Comparison of ENCODE assay signal across 25 cellular contexts in genomic region chr5:57468481-57469165, GRCh38. TPM values are rescaled to one million over a fixed set of nuclear protein-coding genes. Genes with fewer than 3 reads are reported as not detected.
DNase-seq lines count a peak whose midpoint lies in the region; ATAC-seq and TF ChIP-seq lines count a peak whose summit lies in the region.
"Had no signal": no experiment of that assay in that cellular context is flagged by ENCODE, and none has a peak within 500 bp of the region (broad histone marks: within the 10 kb centered on the region; RNA-seq: fewer than 3 reads in every experiment).

No MANE protein-coding gene starts in this region.

- H4K20me1 ChIP-seq in mammary epithelial cell (ENCODE audit: insufficient read depth, low read length), result no peaks in the 10 kb centered on the region

- no peak for TF ChIP-seq CTCF in HFFc6 (IDR thresholded peaks at IDR 0.05)
- no peak for TF ChIP-seq CTCF in mammary epithelial cell (conservative IDR thresholded peaks at IDR 0.05 in 1 of 2, IDR thresholded peaks at IDR 0.05 in 1 of 2; ENCODE audit: extremely low read depth in 1 of 2, insufficient read depth in 1 of 2, low read depth in 1 of 2, low read length in 2 of 2)

- no peak overlapping the region for H3K9ac ChIP-seq in mammary epithelial cell (ENCODE audit: insufficient read depth, low read length)
- H3K9ac ChIP-seq: KMS-11 had no signal

- H3K27ac Mint-ChIP-seq in HFFc6, result no peak overlapping the region
- H3K27ac Mint-ChIP-seq: activated B cell treated with CpG ODN at 0.5 μM for 24 hours; activated CD4-positive, alpha-beta memory T cell treated with anti-CD3 and anti-CD28 coated beads for 36 hours; CD8-positive, alpha-beta memory T cell; nephron progenitor cell; T-helper 17 cell had no signal

- dilution Hi-C loops in mammary epithelial cell (cut with HindIII; ENCODE audit: low sequenced_read_pairs), result no loop called here

- intact Hi-C loops in mammary epithelial cell (cut with micrococcal nuclease), result no loop called here

- in situ Hi-C loops in mammary epithelial cell (cut with MboI; ENCODE audit: low sequenced_read_pairs in 2 of 2), result no loop called here

- H3K36me3 Mint-ChIP-seq in HFFc6 (ENCODE audit: low read depth), result no peaks in the 10 kb centered on the region
- H3K36me3 Mint-ChIP-seq: activated CD4-positive, alpha-beta memory T cell treated with anti-CD3 and anti-CD28 coated beads for 36 hours; CD8-positive, alpha-beta memory T cell had no signal

- no peaks in the 10 kb centered on the region for H3K36me3 ChIP-seq in mammary epithelial cell (ENCODE audit: insufficient read depth, low read length)
- H3K36me3 ChIP-seq: prostate gland had no signal

- CTCF ChIA-PET in mammary epithelial cell (lab: Charles Lee; ENCODE audit: low non-redundant PET), result no interaction called here

- peaks cover 8% of the 10 kb centered on the region for H3K4me1 Mint-ChIP-seq in HFFc6 (ENCODE audit: low read depth)
- H3K4me1 Mint-ChIP-seq: activated B cell treated with CpG ODN at 0.5 μM for 24 hours; CD8-positive, alpha-beta memory T cell; T-helper 17 cell had no signal

- H3K9me3 Mint-ChIP-seq in HFFc6, result no peaks in the 10 kb centered on the region
- H3K9me3 Mint-ChIP-seq: activated B cell treated with CpG ODN at 0.5 μM for 24 hours; activated CD4-positive, alpha-beta memory T cell treated with anti-CD3 and anti-CD28 coated beads for 36 hours had no signal

- BruUV-seq in mammary epithelial cell (replicated peaks; lab: Mats Ljungman, UMichigan), result no TSS peak

- no peak overlapping the region for H3K4me3 Mint-ChIP-seq in HFFc6
- H3K4me3 Mint-ChIP-seq: activated B cell treated with CpG ODN at 0.5 μM for 24 hours; activated CD4-positive, alpha-beta memory T cell treated with anti-CD3 and anti-CD28 coated beads for 36 hours; CD8-positive, alpha-beta memory T cell; nephron progenitor cell; T-helper 17 cell had no signal

- no peaks in the 10 kb centered on the region; the same call in 1 of the 2 replicates for H3K27me3 Mint-ChIP-seq in HFFc6 (ENCODE audit: insufficient read depth)

- H3K27me3 ChIP-seq in mammary epithelial cell (ENCODE audit: insufficient read depth, low read length), result no peaks in the 10 kb centered on the region

- H3K79me2 ChIP-seq in mammary epithelial cell (ENCODE audit: insufficient read depth, low read length), result no peaks in the 10 kb centered on the region

- WGBS in mammary epithelial cell (ENCODE audit: low coverage, missing lambda C conversion rate), result 48% methylated on average over 5 of the region's 5 CpGs

- no peak overlapping the region for H2AFZ ChIP-seq in mammary epithelial cell (ENCODE audit: low read depth, low read length)

- no peaks in the 10 kb centered on the region for H3K9me3 ChIP-seq in mammary epithelial cell (replicated peaks; ENCODE audit: insufficient read depth, low read length)
- H3K9me3 ChIP-seq: prostate gland had no signal

- DNase-seq in AG08396 (ENCODE audit: low spot score), result peak; percentile 29
- DNase-seq in HFFc6, result peak; percentile 35
- peak; percentile 57 for DNase-seq in mammary epithelial cell
- peak; percentile 14 for DNase-seq in hepatic stellate cell (ENCODE audit: low spot score)
- no peak for DNase-seq in RPMI8226
- no peak for DNase-seq in NCI-H526 treated with DMSO at 0.1 percent for 48 hours (lab: John Stamatoyannopoulos, UW)
- no peak for DNase-seq in NCI-H1105 (lab: John Stamatoyannopoulos, UW)
- DNase-seq: ACHN; activated B cell treated with CpG ODN at 0.5 μM for 24 hours; activated CD4-positive, alpha-beta memory T cell treated with anti-CD3 and anti-CD28 coated beads for 36 hours; activated naive CD4-positive, alpha-beta T cell treated with Interleukin-2 at 50 U/mL for 16 hours; activated T-cell treated with anti-CD3 and anti-CD28 coated beads for 4 hours; aorta; CD8-positive, alpha-beta memory T cell; DMS79; midbrain; NCI-H2107; NCI-H526; nephron progenitor cell; T-helper 17 cell had no signal

- no peaks in the 10 kb centered on the region for H3K4me1 ChIP-seq in mammary epithelial cell (ENCODE audit: insufficient read depth, low read length)
- H3K4me1 ChIP-seq: prostate gland had no signal

- no peak overlapping the region for H3K4me2 ChIP-seq in mammary epithelial cell (ENCODE audit: insufficient read depth, low read depth, low read length)
- H3K4me2 ChIP-seq: KMS-11 had no signal

- no peak for ATAC-seq in GM21717 (IDR thresholded peaks at IDR 0.05; ENCODE audit: unreplicated experiment)
- ATAC-seq: T-helper 17 cell had no signal

- H3K27ac ChIP-seq in mammary epithelial cell (ENCODE audit: insufficient read depth, low read depth, low read length), result no peak overlapping the region
- H3K27ac ChIP-seq: coronary artery, KMS-11, prostate gland had no signal

- no peak overlapping the region for H3K4me3 ChIP-seq in mammary epithelial cell (replicated peaks in 1 of 3; ENCODE audit: insufficient read depth in 1 of 3, low read depth in 2 of 3, low read length in 3 of 3)
- H3K4me3 ChIP-seq: coronary artery, prostate gland had no signal

RNA-seq across cellular contexts. Expression of gene ACTBL2, which starts 14.0 kb away (rescaled TPM):
- not detected for total RNA-seq in HFFc6 (2021; fragmentation: NEBNext Ultra II Directional; extraction: Animal tissue kit (Norgen Biotek cat#: 25700))
- under 1 TPM; 0.16 to 0.50 TPM for total RNA-seq in mammary epithelial cell
- polyA plus RNA-seq in mammary epithelial cell, result 0.10 TPM
- polyA minus RNA-seq in mammary epithelial cell, result not detected
- total RNA-seq: activated B cell treated with CpG ODN at 0.5 μM for 24 hours; activated CD4-positive, alpha-beta memory T cell treated with anti-CD3 and anti-CD28 coated beads for 36 hours; aorta; CD8-positive, alpha-beta memory T cell; prostate gland; T-helper 17 cell; temporal lobe had no signal
- polyA plus RNA-seq: aorta; CD8-positive, alpha-beta memory T cell had no signal

Comparison
In these comparisons a context has a peak if more than half of its experiments do, and no peak if none do; other contexts are left out.
1. DNase-seq: peak in AG08396 (single experiment), HFFc6 (single experiment), mammary epithelial cell (single experiment) and hepatic stellate cell (single experiment); none in RPMI8226 (single experiment), NCI-H526 treated with DMSO at 0.1 percent for 48 hours (single experiment) and NCI-H1105 (single experiment).